In genomic region chr17:46922487-46922803, GRCh38 we compare ENCODE assay signal across 8 cellular contexts. TPM values are rescaled to one million over a fixed set of nuclear protein-coding genes. Genes with fewer than 3 reads are reported as not detected.
DNase-seq lines count a peak whose midpoint lies in the region; ATAC-seq, FAIRE-seq and TF ChIP-seq lines count a peak whose summit lies in the region.

No MANE protein-coding gene starts in this region.

- no peak for FAIRE-seq in keratinocyte (lab: Jason Lieb, UNC)

- no peaks in the 10 kb centered on the region for H3K27me3 ChIP-seq in HL-60 (ENCODE audit: insufficient read depth, poor library complexity, severe bottlenecking)
- no peaks in the 10 kb centered on the region for H3K27me3 ChIP-seq in adrenal gland
- no peaks in the 10 kb centered on the region for H3K27me3 ChIP-seq in keratinocyte (ENCODE audit: control insufficient read depth, extremely low read depth, insufficient read depth, low read length)
- no peaks in the 10 kb centered on the region for H3K27me3 ChIP-seq in stomach smooth muscle (ENCODE audit: control insufficient read depth in 1 of 2, insufficient read depth in 2 of 2, low read length in 2 of 2)

- peak overlapping the region; percentile 95 for H3K27ac ChIP-seq in HL-60 (replicated peaks)
- peak overlapping the region; percentile 79 to 97 (median 92) for H3K27ac ChIP-seq in adrenal gland
- peak overlapping the region; percentile 99 for H3K27ac ChIP-seq in keratinocyte (ENCODE audit: control insufficient read depth, insufficient read depth, low read length)
- peak overlapping the region; percentile 97 for H3K27ac ChIP-seq in stomach smooth muscle (ENCODE audit: low read length)

- peaks cover under 1% of the 10 kb centered on the region for H3K9me1 ChIP-seq in keratinocyte (ENCODE audit: control insufficient read depth, extremely low read depth, insufficient read depth, low read length)

- peaks cover 45% of the 10 kb centered on the region for H3K79me2 ChIP-seq in keratinocyte (ENCODE audit: control insufficient read depth, insufficient read depth, low read length)

- intact Hi-C loops in adrenal gland (cut with DNase I) = no loop called here

- 0 to 2% (median 1%) methylated on average over 6 of the region's 6 CpGs for WGBS in adrenal gland, 4 donors

- no peak for TF ChIP-seq CTCF in HL-60 (IDR thresholded peaks at IDR 0.05; ENCODE audit: insufficient read depth, low read length)
- TF ChIP-seq CTCF in adrenal gland (IDR thresholded peaks at IDR 0.05) = no peak
- TF ChIP-seq CTCF in keratinocyte (optimal IDR thresholded peaks at IDR 0.05 in 1 of 3, IDR thresholded peaks at IDR 0.05 in 1 of 3, conservative IDR thresholded peaks at IDR 0.05 in 1 of 3; ENCODE audit: extremely low read depth in 1 of 3, insufficient read depth in 2 of 3, low read length in 3 of 3) = no peak

- H3K9me3 ChIP-seq in adrenal gland (replicated peaks in 1 of 3) (no peaks in the 10 kb centered on the region), keratinocyte (ENCODE audit: control insufficient read depth, low read depth, low read length) (no peaks in the 10 kb centered on the region), stomach smooth muscle (ENCODE audit: control insufficient read depth in 2 of 2, low read length in 2 of 2) (no peaks in the 10 kb centered on the region)

- peaks cover 14 to 32% of the 10 kb centered on the region in 2 donors for H3K4me1 ChIP-seq in adrenal gland (replicated peaks in 1 of 2)
- peaks cover 11% of the 10 kb centered on the region for H3K4me1 ChIP-seq in keratinocyte (ENCODE audit: control insufficient read depth, extremely low read depth, insufficient read depth, low read length)
- H3K4me1 ChIP-seq in stomach smooth muscle (ENCODE audit: control insufficient read depth, insufficient read depth, low read length) = no peaks in the 10 kb centered on the region

- no peak for ATAC-seq in GM18505 (IDR thresholded peaks at IDR 0.05; ENCODE audit: unreplicated experiment)

- H3K36me3 ChIP-seq in adrenal gland (replicated peaks in 1 of 2) (no peaks in the 10 kb centered on the region), keratinocyte (ENCODE audit: control insufficient read depth in 2 of 2, extremely low read depth in 1 of 2, insufficient read depth in 2 of 2, low read length in 2 of 2) (no peaks in the 10 kb centered on the region), stomach smooth muscle (ENCODE audit: control insufficient read depth in 2 of 2, insufficient read depth in 2 of 2, low read length in 2 of 2) (no peaks in the 10 kb centered on the region)

- peak overlapping the region; percentile 95 for H3K4me2 ChIP-seq in keratinocyte (ENCODE audit: control insufficient read depth, extremely low read depth, insufficient read depth, low read depth, low read length)

- dilution Hi-C loops in keratinocyte (cut with MboI; ENCODE audit: extremely low pct_ligation_motif_present, low sequenced_read_pairs) = no loop called here

- no peak for TF ChIP-seq POLR2A in adrenal gland (IDR thresholded peaks at IDR 0.05)
- TF ChIP-seq POLR2A in GM18505 (IDR thresholded peaks at IDR 0.05; ENCODE audit: borderline replicate concordance, extremely low read depth, insufficient read depth, insufficient read length) = no peak

- H3K4me3 ChIP-seq in HL-60 (replicated peaks; ENCODE audit: insufficient read depth, low read length) (peak overlapping the region; percentile 76), adrenal gland (peak overlapping the region in 3 of 4 donors; percentile 51 to 79 (median 70)), keratinocyte (ENCODE audit: control insufficient read depth in 2 of 3, extremely low read depth in 1 of 3, insufficient read depth in 2 of 3, low read depth in 1 of 3, low read length in 3 of 3) (peak overlapping the region; percentile 65 to 98 (median 88)), stomach smooth muscle (ENCODE audit: low read length in 2 of 2) (peak overlapping the region; percentile 99 to 100)

- DNase-seq in HL-60 (ENCODE audit: low read depth in 1 of 2, low spot score in 1 of 2) = no peak
- DNase-seq in adrenal gland = no peak
- DNase-seq in keratinocyte (ENCODE audit: low read depth, low spot score) = no peak
- no peak for DNase-seq in A172 (ENCODE audit: low spot score)
- DNase-seq in NOMO-1 (lab: John Stamatoyannopoulos, UW; ENCODE audit: unreplicated experiment in 2 of 2) = no peak
- no peak for DNase-seq in NAMALWA (ENCODE audit: low spot score)

- peak overlapping the region; percentile 99 for H3K9ac ChIP-seq in keratinocyte (ENCODE audit: control insufficient read depth, extremely low read depth, insufficient read depth, low read length)
- H3K9ac ChIP-seq in stomach smooth muscle (ENCODE audit: low read length in 2 of 2) = peak overlapping the region; percentile 99

- peak overlapping the region; percentile 100 for H2AFZ ChIP-seq in keratinocyte (ENCODE audit: control insufficient read depth, low read length)

- H4K20me1 ChIP-seq in keratinocyte (ENCODE audit: control insufficient read depth, extremely low read depth, insufficient read depth, low read length) = peaks cover 2% of the 10 kb centered on the region

RNA-seq across cellular contexts. Expression of gene GOSR2, which starts 0.5 kb away (rescaled TPM):
- total RNA-seq in adrenal gland = 10 to 100 TPM; 32.3 to 69.0 (median 47.2) TPM
- polyA plus RNA-seq in adrenal gland = 10 to 100 TPM; 14.4 to 69.2 (median 17.9) TPM
- 48.6 to 52.4 TPM (median 51.8 TPM) in 3 replicates for polyA plus RNA-seq in keratinocyte
- polyA plus RNA-seq in keratinocyte (2011; ENCODE audit: low read depth) = 16.3 TPM
- polyA plus RNA-seq in keratinocyte (2011; cell fraction: cytosol; rRNA removed) = 40.4 and 50.3 TPM in 2 replicates
- 55.7 and 56.0 TPM in 2 replicates for polyA plus RNA-seq in keratinocyte (2011; cell fraction: nucleus; rRNA removed)
- 20.2 and 29.4 TPM in 2 replicates for polyA plus RNA-seq in keratinocyte (2012; ENCODE audit: low replicate concordance)
- polyA minus RNA-seq in keratinocyte = 53.2 to 59.1 TPM (median 56.6 TPM) in 3 replicates
- polyA minus RNA-seq in keratinocyte (2011; cell fraction: cytosol; rRNA and poly(A)+ RNA removed) = 24.4 TPM
- polyA minus RNA-seq in keratinocyte (2011; cell fraction: nucleus; rRNA and poly(A)+ RNA removed) = 24.7 and 37.7 TPM in 2 replicates
- total RNA-seq in A172 (2014; rRNA removed; shearing (Covaris generic)) = 41.0 and 50.4 TPM in 2 replicates

RNA-seq across cellular contexts. Expression of gene RPRML, which starts 56.6 kb away (rescaled TPM):
- total RNA-seq in adrenal gland = not detected
- polyA plus RNA-seq in adrenal gland = under 1 TPM in 1 of 3 donors, not detected in 2; 0.07 TPM
- not detected in 3 replicates for polyA plus RNA-seq in keratinocyte
- not detected for polyA plus RNA-seq in keratinocyte (2011; ENCODE audit: low read depth)
- not detected in 2 replicates for polyA plus RNA-seq in keratinocyte (2011; cell fraction: cytosol; rRNA removed)
- not detected in 2 replicates for polyA plus RNA-seq in keratinocyte (2011; cell fraction: nucleus; rRNA removed)
- polyA plus RNA-seq in keratinocyte (2012; ENCODE audit: low replicate concordance) = not detected in 2 replicates
- polyA minus RNA-seq in keratinocyte = not detected in 3 replicates
- polyA minus RNA-seq in keratinocyte (2011; cell fraction: cytosol; rRNA and poly(A)+ RNA removed) = not detected
- polyA minus RNA-seq in keratinocyte (2011; cell fraction: nucleus; rRNA and poly(A)+ RNA removed) = not detected in 2 replicates
- total RNA-seq in A172 (2014; rRNA removed; shearing (Covaris generic)) = not detected in 2 replicates
